ENCODE assay signal across 18 cellular contexts in the genomic region with DNA sequence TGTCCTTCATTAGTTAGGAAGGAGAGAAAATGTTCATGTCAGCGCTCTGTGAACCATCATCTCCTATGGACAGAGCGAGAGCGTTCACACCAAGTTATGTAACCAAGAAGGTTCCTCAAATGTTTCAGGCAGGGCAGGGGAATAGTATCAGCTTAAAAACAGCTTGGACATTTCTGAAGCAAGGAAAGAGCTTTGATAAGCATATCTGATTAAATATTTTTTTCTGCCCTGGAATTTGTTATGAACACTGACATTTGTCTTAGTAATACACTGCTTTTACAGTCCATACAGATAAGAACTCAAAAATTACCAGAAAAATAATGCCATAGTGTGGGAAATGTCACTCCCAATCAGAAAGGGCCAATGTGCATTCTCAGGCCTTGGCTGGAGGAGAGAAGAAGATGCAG.
A peak's percentile ranks its signal among the peaks of the same experiment; 100 is the strongest.
DNase-seq lines count a peak whose midpoint lies in the region; ATAC-seq, FAIRE-seq and TF ChIP-seq lines count a peak whose summit lies in the region.
"Had no signal": no experiment of that assay in that cellular context is flagged by ENCODE, and none has a peak within 500 bp of the region (broad histone marks: within the 10 kb centered on the region; RNA-seq: fewer than 3 reads in every experiment).

No MANE protein-coding gene starts in this region.

- H2AFZ ChIP-seq in K562 (ENCODE audit: low read depth, low read length) (peak overlapping the region; percentile 21; the same call in 1 of the 2 replicates), parathyroid adenoma (peak overlapping the region; percentile 49)
- H2AFZ ChIP-seq: PC-9 had no signal

- TF ChIP-seq RAD21 in K562 (CRISPR knock-in tag; conservative IDR thresholded peaks at IDR 0.05 in 1 of 2, IDR thresholded peaks at IDR 0.05 in 1 of 2), result no peak

- no peak for TF ChIP-seq POLR2A in K562 (conservative IDR thresholded peaks at IDR 0.05)

- no peaks in the 10 kb centered on the region for H3K79me2 ChIP-seq in K562 (ENCODE audit: control insufficient read depth, insufficient read depth, low read length)
- H3K79me2 ChIP-seq in parathyroid adenoma, result no peaks in the 10 kb centered on the region

- H3K4me3 ChIP-seq in right atrium auricular region, result no peak overlapping the region
- H3K4me3 ChIP-seq in K562, result no peak overlapping the region
- H3K4me3 ChIP-seq in parathyroid adenoma (ENCODE audit: low read depth, low read length), result no peak overlapping the region
- H3K4me3 ChIP-seq: BLaER1 treated with 17β-estradiol and CSF1 and Interleukin-3, amounts not matched to agents 10 nM and 100 nM; PC-9 had no signal

- POLR2A ChIA-PET in K562 (lab: Yijun Ruan, JAX), result interaction anchor here (1.2 to 1.7 kb wide), 2 partner anchors 10 to 14 kb away, joined by 4 to 8 read pairs; no protein-coding TSS in a partner anchor

- H3K9me3 ChIP-seq in right atrium auricular region, result peaks cover 0 to 13% of the 10 kb centered on the region in 2 donors
- H3K9me3 ChIP-seq in K562 (replicated peaks; ENCODE audit: control insufficient read depth, insufficient read depth, low read depth, low read length), result no peaks in the 10 kb centered on the region
- H3K9me3 ChIP-seq in parathyroid adenoma (ENCODE audit: control insufficient read depth, low read length), result no peaks in the 10 kb centered on the region

- H3K9ac ChIP-seq in K562 (ENCODE audit: insufficient read depth in 1 of 2, low read depth in 2 of 2, low read length in 2 of 2), result no peak overlapping the region
- H3K9ac ChIP-seq in parathyroid adenoma, result no peak overlapping the region
- H3K9ac ChIP-seq: BLaER1 treated with 17β-estradiol and CSF1 and Interleukin-3, amounts not matched to agents 10 nM and 100 nM had no signal

- H3K27ac ChIP-seq in right atrium auricular region (no peak overlapping the region), K562 (ENCODE audit: extremely low read depth, low read depth, low read length) (no peak overlapping the region), parathyroid adenoma (no peak overlapping the region)
- H3K27ac ChIP-seq: BLaER1 treated with 17β-estradiol and CSF1 and Interleukin-3, amounts not matched to agents 10 nM and 100 nM; PC-9 had no signal

- H3K9me1 ChIP-seq in K562 (ENCODE audit: control insufficient read depth, insufficient read depth, low read length), result no peaks in the 10 kb centered on the region

- FAIRE-seq in K562 (lab: Jason Lieb, UNC), result no peak

- in situ Hi-C loops in K562 (cut with MboI), result no loop called here

- TF ChIP-seq CTCF in right atrium auricular region (IDR thresholded peaks at IDR 0.05) (no peak), K562 (IDR thresholded peaks at IDR 0.05 in 2 of 3, conservative IDR thresholded peaks at IDR 0.05 in 1 of 3; ENCODE audit: insufficient read depth in 2 of 3, low read depth in 1 of 3, low read length in 3 of 3) (no peak), parathyroid adenoma (IDR thresholded peaks at IDR 0.05) (no peak)

- H3K36me3 ChIP-seq in right atrium auricular region (no peaks in the 10 kb centered on the region), K562 (ENCODE audit: control insufficient read depth, insufficient read depth, low read length) (no peaks in the 10 kb centered on the region), parathyroid adenoma (ENCODE audit: control insufficient read depth, insufficient read depth, low read length) (no peaks in the 10 kb centered on the region)
- H3K36me3 ChIP-seq: BLaER1 treated with 17β-estradiol and CSF1 and Interleukin-3, amounts not matched to agents 10 nM and 100 nM had no signal

- H3K4me1 ChIP-seq in right atrium auricular region (no peaks in the 10 kb centered on the region), K562 (replicated peaks in 1 of 2; ENCODE audit: control insufficient read depth in 2 of 2, insufficient read depth in 2 of 2, low read length in 2 of 2) (no peaks in the 10 kb centered on the region; a peak in 1 of 5 replicates), parathyroid adenoma (peaks cover 2% of the 10 kb centered on the region)

- no peak for TF ChIP-seq EP300 in K562 (IDR thresholded peaks at IDR 0.05; ENCODE audit: low read length)

- H3K27me3 ChIP-seq in right atrium auricular region, result no peaks in the 10 kb centered on the region
- H3K27me3 ChIP-seq in K562 (ENCODE audit: control insufficient read depth in 2 of 2, insufficient read depth in 2 of 2, low read length in 2 of 2), result no peaks in the 10 kb centered on the region
- no peaks in the 10 kb centered on the region for H3K27me3 ChIP-seq in parathyroid adenoma (ENCODE audit: control insufficient read depth, insufficient read depth, low read length)
- H3K27me3 ChIP-seq: BLaER1 treated with 17β-estradiol and CSF1 and Interleukin-3, amounts not matched to agents 10 nM and 100 nM had no signal

- no TSS peak for BruUV-seq in K562 (replicated peaks; lab: Mats Ljungman, UMichigan)

- ATAC-seq in Right ventricle myocardium inferior (peak; percentile 72), K562 (no peak), GM21528 (IDR thresholded peaks at IDR 0.05; ENCODE audit: low FRiP score, unreplicated experiment) (no peak)

- DNase-seq in Right ventricle myocardium inferior (ENCODE audit: missing footprints) (no peak), right atrium auricular region (ENCODE audit: low spot score) (no peak), K562 (ENCODE audit: extremely low read depth in 1 of 4, low spot score in 3 of 4) (no peak), left kidney (ENCODE audit: low read depth, low spot score) (peak; percentile 34), midbrain (lab: John Stamatoyannopoulos, UW) (no peak)
- DNase-seq in activated CD4-positive, alpha-beta T cell treated with anti-CD3 and anti-CD28 coated beads, Interleukin-2, amount 50 U/mL, for 1 hour, result no peak
- DNase-seq: 8988T, DMS153, EL, H7, NCI-H1048, NCI-H2227 treated with DMSO at 0.1 percent for 48 hours, NCI-H526 treated with DMSO at 0.1 percent for 48 hours, PC-9, SHP77 had no signal

- H4K20me1 ChIP-seq in K562 (replicated peaks; ENCODE audit: control insufficient read depth, insufficient read depth, low read length), result no peaks in the 10 kb centered on the region
- H4K20me1 ChIP-seq: BLaER1 treated with 17β-estradiol and CSF1 and Interleukin-3, amounts not matched to agents 10 nM and 100 nM had no signal

- no peak overlapping the region for H3K4me2 ChIP-seq in K562 (ENCODE audit: insufficient read depth, low read length)
- H3K4me2 ChIP-seq in parathyroid adenoma (ENCODE audit: low read length), result no peak overlapping the region
- H3K4me2 ChIP-seq: PC-9 had no signal

- intact Hi-C loops in Right ventricle myocardium inferior (cut with DNase I) (no loop called here), K562 (cut with micrococcal nuclease) (no loop called here)

- CTCF ChIA-PET in K562 (lab: Yijun Ruan, JAX; ENCODE audit: low intra/inter-chr PET ratio), result no interaction called here

- 13% methylated on average over 3 of the region's 3 CpGs for WGBS in K562 (ENCODE audit: insufficient coverage, low coverage, missing lambda C conversion rate)

TF ChIP-seq in K562, 482 proteins besides CTCF, POLR2A, EP300 and RAD21 (continues in another document):
- TF ChIP-seq, protein P1, sequence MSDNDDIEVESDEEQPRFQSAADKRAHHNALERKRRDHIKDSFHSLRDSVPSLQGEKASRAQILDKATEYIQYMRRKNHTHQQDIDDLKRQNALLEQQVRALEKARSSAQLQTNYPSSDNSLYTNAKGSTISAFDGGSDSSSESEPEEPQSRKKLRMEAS (CRISPR knock-in tag; IDR thresholded peaks at IDR 0.05), result no peak
- TF ChIP-seq SIX5 (IDR thresholded peaks at IDR 0.05; ENCODE audit: borderline replicate concordance in 1 of 2, insufficient read depth in 1 of 2, low read depth in 1 of 2, low read length in 2 of 2) (no peak), SMARCC2 (IDR thresholded peaks at IDR 0.05; ENCODE audit: low read depth) (no peak), SP1 (CRISPR knock-in tag; IDR thresholded peaks at IDR 0.05) (no peak), HOXB6 (CRISPR knock-in tag; IDR thresholded peaks at IDR 0.05; ENCODE audit: borderline replicate concordance) (no peak)
